1 cellular context compared by ENCODE assay signal in genomic region chr5:149322518-149322917, GRCh38.
TF ChIP-seq lines count a peak whose summit lies in the region.

No MANE protein-coding gene starts in this region.

TF ChIP-seq in HepG2, 621 proteins besides CTCF, POLR2A, EP300 and RAD21 (continues in another document):
- peak; percentile 83 for TF ChIP-seq HDAC1 (CRISPR knock-in tag; IDR thresholded peaks at IDR 0.05)
- no peak for TF ChIP-seq ZNF879 (CRISPR knock-in tag; IDR thresholded peaks at IDR 0.05)
- peak; percentile 49; the same call in 1 of the 2 replicates for TF ChIP-seq AHDC1 (CRISPR knock-in tag; IDR thresholded peaks at IDR 0.05; ENCODE audit: borderline replicate concordance)
- no peak for TF ChIP-seq PRPF4 (IDR thresholded peaks at IDR 0.05; ENCODE audit: low read depth, low read length, poor library complexity, severe bottlenecking)
- TF ChIP-seq FOXO1 (CRISPR knock-in tag; IDR thresholded peaks at IDR 0.05): no peak
- TF ChIP-seq KDM6A (CRISPR knock-in tag; IDR thresholded peaks at IDR 0.05; ENCODE audit: low read depth): peak; percentile 79
- TF ChIP-seq ZNF501 (CRISPR knock-in tag; IDR thresholded peaks at IDR 0.05): peak; percentile 26; the same call in 1 of the 2 replicates
- 0 out of 2 replicates have a peak, but pooled peaks have one; percentile 20 for TF ChIP-seq ZBTB7B (CRISPR knock-in tag; IDR thresholded peaks at IDR 0.05)
- 0 out of 2 replicates have a peak, but pooled peaks have one; percentile 14 for TF ChIP-seq ZNF709 (CRISPR knock-in tag; IDR thresholded peaks at IDR 0.05)
- peak; percentile 67 for TF ChIP-seq MAX (IDR thresholded peaks at IDR 0.05)
- peak; percentile 11; the same call in 1 of the 2 replicates for TF ChIP-seq ELF3 (CRISPR knock-in tag; IDR thresholded peaks at IDR 0.05)
- peak; percentile 25; the same call in 1 of the 2 replicates for TF ChIP-seq ETV5 (CRISPR knock-in tag; IDR thresholded peaks at IDR 0.05; ENCODE audit: borderline replicate concordance)
- TF ChIP-seq TARDBP (CRISPR knock-in tag; IDR thresholded peaks at IDR 0.05): peak; percentile 72; the same call in 1 of the 2 replicates
- no peak for TF ChIP-seq ZNF160 (CRISPR knock-in tag; IDR thresholded peaks at IDR 0.05)
- TF ChIP-seq ISL2 (CRISPR knock-in tag; IDR thresholded peaks at IDR 0.05): 0 out of 2 replicates have a peak, but pooled peaks have one; percentile 12
- peak; percentile 74 for TF ChIP-seq ZMYM4 (CRISPR knock-in tag; IDR thresholded peaks at IDR 0.05)
- peak; percentile 35 for TF ChIP-seq YY1 (IDR thresholded peaks at IDR 0.05; ENCODE audit: insufficient read depth, insufficient replicate concordance, low read depth, low read length)
- TF ChIP-seq FOXA1 (IDR thresholded peaks at IDR 0.05): no peak
- TF ChIP-seq FOXA1 (CRISPR knock-in tag; IDR thresholded peaks at IDR 0.05): peak; percentile 12; the same call in 1 of the 2 replicates
- TF ChIP-seq ASH2L (IDR thresholded peaks at IDR 0.05; ENCODE audit: insufficient read length, low read depth, low read length): peak; percentile 63
- TF ChIP-seq ZNF782 (CRISPR knock-in tag; IDR thresholded peaks at IDR 0.05; ENCODE audit: borderline replicate concordance): peak; percentile 18; the same call in 1 of the 2 replicates
- peak; percentile 47; the same call in 1 of the 2 replicates for TF ChIP-seq KAT8 (CRISPR knock-in tag; IDR thresholded peaks at IDR 0.05)
- TF ChIP-seq ZFX (CRISPR knock-in tag; IDR thresholded peaks at IDR 0.05; ENCODE audit: low read depth): peak; percentile 55; the same call in 1 of the 2 replicates
- peak; percentile 75 for TF ChIP-seq HOXA3 (CRISPR knock-in tag; IDR thresholded peaks at IDR 0.05)
- TF ChIP-seq RBFOX2 (IDR thresholded peaks at IDR 0.05; ENCODE audit: low read depth, low read length): no peak
- TF ChIP-seq TFE3 (CRISPR knock-in tag; IDR thresholded peaks at IDR 0.05): peak; percentile 22; the same call in 1 of the 2 replicates
- TF ChIP-seq HHEX (CRISPR knock-in tag; IDR thresholded peaks at IDR 0.05): no peak
- peak; percentile 54; the same call in 1 of the 2 replicates for TF ChIP-seq ZNF609 (CRISPR knock-in tag; IDR thresholded peaks at IDR 0.05; ENCODE audit: borderline replicate concordance)
- peak; percentile 68 for TF ChIP-seq XRCC5 (optimal IDR thresholded peaks at IDR 0.05; ENCODE audit: low read length)
- 0 out of 2 replicates have a peak, but pooled peaks have one; percentile 44 for TF ChIP-seq ZNF431 (CRISPR knock-in tag; IDR thresholded peaks at IDR 0.05; ENCODE audit: borderline replicate concordance, low read depth)
- no peak for TF ChIP-seq SOX6 (IDR thresholded peaks at IDR 0.05)
- TF ChIP-seq SOX6 (CRISPR knock-in tag; IDR thresholded peaks at IDR 0.05): peak; percentile 50; the same call in 1 of the 2 replicates
- no peak for TF ChIP-seq SETDB1 (CRISPR knock-in tag; IDR thresholded peaks at IDR 0.05; ENCODE audit: borderline replicate concordance)
- peak; percentile 93 for TF ChIP-seq MTA1 (CRISPR knock-in tag; IDR thresholded peaks at IDR 0.05; ENCODE audit: borderline replicate concordance)
- TF ChIP-seq ARID5B (CRISPR knock-in tag; IDR thresholded peaks at IDR 0.05): peak; percentile 74
- no peak for TF ChIP-seq SATB2 (CRISPR knock-in tag; IDR thresholded peaks at IDR 0.05)
- no peak for TF ChIP-seq ZNF10 (CRISPR knock-in tag; IDR thresholded peaks at IDR 0.05; ENCODE audit: borderline replicate concordance, low read depth)
- no peak for TF ChIP-seq AGO1 (IDR thresholded peaks at IDR 0.05; ENCODE audit: low read depth, low read length, poor library complexity, severe bottlenecking)
- peak; percentile 9 for TF ChIP-seq TEAD3 (CRISPR knock-in tag; optimal IDR thresholded peaks at IDR 0.05; ENCODE audit: borderline replicate concordance)
- TF ChIP-seq SIN3B (IDR thresholded peaks at IDR 0.05; ENCODE audit: low read length): no peak
- TF ChIP-seq ZNF710 (CRISPR knock-in tag; IDR thresholded peaks at IDR 0.05; ENCODE audit: borderline replicate concordance): 0 out of 2 replicates have a peak, but pooled peaks have one; percentile 27
- peak; percentile 31; the same call in 1 of the 2 replicates for TF ChIP-seq ZNF691 (CRISPR knock-in tag; IDR thresholded peaks at IDR 0.05; ENCODE audit: borderline replicate concordance, low read depth)
- TF ChIP-seq THAP11 (CRISPR knock-in tag; IDR thresholded peaks at IDR 0.05): peak; percentile 35; the same call in 1 of the 2 replicates
- 0 out of 2 replicates have a peak, but pooled peaks have one; percentile 17 for TF ChIP-seq CEBPG (CRISPR knock-in tag; IDR thresholded peaks at IDR 0.05)
